ENCODE assay signal across 27 cellular contexts in the genomic region with DNA sequence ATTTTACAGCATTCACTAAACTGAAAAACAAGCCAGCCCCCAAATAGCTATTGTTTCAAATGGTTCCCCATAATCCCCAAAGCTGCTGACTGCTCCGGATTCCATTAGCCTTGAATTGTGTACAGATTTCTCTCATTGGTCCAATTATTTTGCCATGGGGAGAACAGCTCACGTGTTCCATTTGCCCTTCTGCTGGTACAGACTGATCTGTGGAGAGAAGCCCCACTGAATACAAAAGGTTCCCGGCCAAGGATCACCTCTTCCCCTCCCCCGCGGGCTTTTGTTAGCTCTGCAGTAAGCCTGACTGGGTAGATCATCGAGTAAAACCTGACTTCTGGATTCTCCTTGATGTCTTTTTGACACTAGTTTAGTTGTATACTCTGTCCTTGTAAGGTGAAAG. TPM values are rescaled to one million over a fixed set of nuclear protein-coding genes. Genes with fewer than 3 reads are reported as not detected.
A peak's percentile ranks its signal among the peaks of the same experiment; 100 is the strongest.
DNase-seq lines count a peak whose midpoint lies in the region; ATAC-seq, FAIRE-seq and TF ChIP-seq lines count a peak whose summit lies in the region.
"Had no signal": no experiment of that assay in that cellular context is flagged by ENCODE, and none has a peak within 500 bp of the region (broad histone marks: within the 10 kb centered on the region; RNA-seq: fewer than 3 reads in every experiment).

No MANE protein-coding gene starts in this region.

- H3K4me1 ChIP-seq in GM23338 (ENCODE audit: insufficient read depth) = peaks cover 19% of the 10 kb centered on the region
- peaks cover 0 to 4% of the 10 kb centered on the region in 2 donors for H3K4me1 ChIP-seq in kidney (ENCODE audit: control insufficient read depth in 1 of 2, insufficient read depth in 1 of 2, low read depth in 1 of 2, low read length in 2 of 2)
- no peaks in the 10 kb centered on the region for H3K4me1 ChIP-seq in right lobe of liver

- peaks cover under 1% of the 10 kb centered on the region; the same call in 1 of the 3 replicates for H3K36me3 Mint-ChIP-seq in GM23338 (ENCODE audit: low read depth)
- H3K36me3 Mint-ChIP-seq in osteocyte (ENCODE audit: unreplicated experiment) = peaks cover 17% of the 10 kb centered on the region

- H3K9me3 ChIP-seq in kidney (ENCODE audit: control insufficient read depth in 1 of 2, low read length in 2 of 2) (no peaks in the 10 kb centered on the region), right lobe of liver (no peaks in the 10 kb centered on the region)
- H3K9me3 ChIP-seq: A549; BLaER1 treated with 17β-estradiol and CSF1 and Interleukin-3, amounts not matched to agents 10 nM and 100 nM had no signal

- H3K4me3 Mint-ChIP-seq in GM23338 (no peak overlapping the region), osteocyte (ENCODE audit: unreplicated experiment) (no peak overlapping the region)
- H3K4me3 Mint-ChIP-seq: CD4-positive, alpha-beta T cell had no signal

- H3K4me1 Mint-ChIP-seq in GM23338 (peaks cover 27% of the 10 kb centered on the region), osteocyte (ENCODE audit: unreplicated experiment) (peaks cover 3% of the 10 kb centered on the region)

- peaks cover 4% of the 10 kb centered on the region; the same call in 1 of the 2 replicates for H3F3A ChIP-seq in GM23338 (replicated peaks; ENCODE audit: low read depth)

- no peaks in the 10 kb centered on the region for H4K20me1 ChIP-seq in GM23338 (replicated peaks; ENCODE audit: insufficient read depth)

- no peak for TF ChIP-seq POLR2A in right lobe of liver (IDR thresholded peaks at IDR 0.05)

- H2AFZ ChIP-seq in GM23338 = no peak overlapping the region

- no peaks in the 10 kb centered on the region for H3K79me2 ChIP-seq in GM23338 (replicated peaks; ENCODE audit: insufficient read depth)

- H3K27me3 ChIP-seq in GM23338 (ENCODE audit: insufficient read depth) (no peaks in the 10 kb centered on the region), right lobe of liver (no peaks in the 10 kb centered on the region)
- H3K27me3 ChIP-seq: BLaER1 treated with 17β-estradiol and CSF1 and Interleukin-3, amounts not matched to agents 10 nM and 100 nM had no signal

- peaks cover 6% of the 10 kb centered on the region for H3K27me3 Mint-ChIP-seq in GM23338 (ENCODE audit: insufficient read depth, low read depth, poor library complexity)
- H3K27me3 Mint-ChIP-seq in osteocyte (ENCODE audit: unreplicated experiment) = no peaks in the 10 kb centered on the region
- H3K27me3 Mint-ChIP-seq: CD4-positive, alpha-beta T cell had no signal

- H3K4me3 ChIP-seq in GM23338 (no peak overlapping the region), kidney (ENCODE audit: low read length in 2 of 2) (no peak overlapping the region), right lobe of liver (no peak overlapping the region)
- H3K4me3 ChIP-seq: A549; BLaER1 treated with 17β-estradiol and CSF1 and Interleukin-3, amounts not matched to agents 10 nM and 100 nM; GM12878 had no signal

- H3K27ac Mint-ChIP-seq in GM23338 = no peak overlapping the region
- H3K27ac Mint-ChIP-seq in osteocyte (ENCODE audit: unreplicated experiment) = no peak overlapping the region
- H3K27ac Mint-ChIP-seq: CD4-positive, alpha-beta T cell had no signal

- H3K36me3 ChIP-seq in GM23338 (ENCODE audit: insufficient read depth) = no peaks in the 10 kb centered on the region
- peaks cover 45 to 76% of the 10 kb centered on the region in 2 donors for H3K36me3 ChIP-seq in kidney (ENCODE audit: control insufficient read depth in 1 of 2, insufficient read depth in 2 of 2, low read length in 2 of 2)
- peaks cover 0 to 86% (median 52%) of the 10 kb centered on the region in 4 donors for H3K36me3 ChIP-seq in right lobe of liver

- no peaks in the 10 kb centered on the region for H3K9me3 Mint-ChIP-seq in GM23338
- no peaks in the 10 kb centered on the region for H3K9me3 Mint-ChIP-seq in osteocyte (ENCODE audit: unreplicated experiment)
- H3K9me3 Mint-ChIP-seq: CD4-positive, alpha-beta T cell had no signal

- no peaks in the 10 kb centered on the region for H3K9me2 ChIP-seq in GM23338 (ENCODE audit: insufficient read depth)

- DNase-seq in ELF-1 (ENCODE audit: low read depth, low spot score) (peak; percentile 33), GM23338 (ENCODE audit: low spot score) (peak; percentile 68), cerebellar cortex (ENCODE audit: low spot score) (peak; percentile 84), kidney (peak; percentile 7), dedifferentiated amniotic fluid mesenchymal stem cell (ENCODE audit: extremely low spot score) (no peak), osteocyte (ENCODE audit: extremely low spot score, unreplicated experiment) (no peak), right lobe of liver (no peak), NCI-H2107 (lab: John Stamatoyannopoulos, UW) (no peak)
- DNase-seq: AML-193; CD4-positive, alpha-beta T cell; DMS53; GDM1; NCI-H1048; NCI-H1417; NCI-H1694; NCI-H2029 treated with DMSO at 0.1 percent for 48 hours; NCI-H2227 treated with DMSO at 0.1 percent for 48 hours; NCI-H526 treated with DMSO at 0.1 percent for 48 hours; RPMI8226; SHP77 treated with DMSO at 0.1 percent for 48 hours had no signal

- intact Hi-C loops in kidney (cut with DNase I) (no loop called here), right lobe of liver (cut with DNase I) (no loop called here)

- TF ChIP-seq CTCF in GM23338 (conservative IDR thresholded peaks at IDR 0.05; ENCODE audit: low read depth in 2 of 2) (no peak), kidney (IDR thresholded peaks at IDR 0.05; ENCODE audit: borderline replicate concordance, extremely low read depth, insufficient read depth) (no peak), osteocyte (IDR thresholded peaks at IDR 0.05) (no peak), right lobe of liver (IDR thresholded peaks at IDR 0.05) (no peak)

- H3K9ac ChIP-seq in kidney (ENCODE audit: low read length in 2 of 2) = no peak overlapping the region
- H3K9ac ChIP-seq: BLaER1 treated with 17β-estradiol and CSF1 and Interleukin-3, amounts not matched to agents 10 nM and 100 nM had no signal

- peak overlapping the region; percentile 61 for H3K4me2 ChIP-seq in GM23338
- H3K4me2 ChIP-seq: A549; BLaER1 treated with 17β-estradiol and CSF1 and Interleukin-3, amounts not matched to agents 10 nM and 100 nM had no signal

- H3K27ac ChIP-seq in GM23338 (ENCODE audit: low read depth) = no peak overlapping the region
- H3K27ac ChIP-seq in kidney (ENCODE audit: low read depth in 2 of 2, low read length in 2 of 2) = no peak overlapping the region
- H3K27ac ChIP-seq in right lobe of liver = no peak overlapping the region
- H3K27ac ChIP-seq: A549; BLaER1 treated with 17β-estradiol and CSF1 and Interleukin-3, amounts not matched to agents 10 nM and 100 nM; HL-60 had no signal

- peak; percentile 62 for ATAC-seq in GM23338
- ATAC-seq in right lobe of liver = no peak
- ATAC-seq: A549, GM12878, HCT116 had no signal

- 56% methylated on average over 5 of the region's 6 CpGs for WGBS in right lobe of liver (ENCODE audit: insufficient coverage, low coverage, low lambda C conversion rate, missing lambda C conversion rate)

- no peak for FAIRE-seq in kidney (lab: Jason Lieb, UNC)
- FAIRE-seq: A549, D721Med, GM12878, H1 had no signal

RNA-seq across cellular contexts. Expression of a gene that starts 9.1 kb away (rescaled TPM):
- 34.1 and 39.4 TPM in 2 replicates for total RNA-seq in GM23338 (2014; rRNA removed; shearing (Covaris generic))
- polyA plus RNA-seq in GM23338 (2016; fragmentation: Nextera tagmentation; extraction: Ambion mirVana) (5.9 and 6.8 TPM in 2 replicates), kidney (ENCODE audit: insufficient read depth, low read depth, low replicate concordance) (24.8 TPM)
- total RNA-seq in kidney (15.7 TPM), osteocyte (9.8 and 10.1 TPM in 2 replicates), right lobe of liver (1 to 10 TPM; 1.7 to 6.2 (median 2.6) TPM)

RNA-seq across cellular contexts. Expression of a gene that starts 29.1 kb away (rescaled TPM):
- 14.6 and 15.4 TPM in 2 replicates for total RNA-seq in GM23338 (2014; rRNA removed; shearing (Covaris generic))
- polyA plus RNA-seq in GM23338 (2016; fragmentation: Nextera tagmentation; extraction: Ambion mirVana) (5.6 and 9.5 TPM in 2 replicates), kidney (ENCODE audit: insufficient read depth, low read depth, low replicate concordance) (20.7 TPM)
- total RNA-seq in kidney (44.5 TPM), osteocyte (18.2 and 18.6 TPM in 2 replicates), right lobe of liver (100 to 1,000 TPM in 1 of 6 experiments, 10 to 100 TPM in 5; 19.6 to 104 (median 31.5) TPM)

RNA-seq across cellular contexts. Expression of a gene that starts 30.7 kb away (rescaled TPM):
- total RNA-seq in GM23338 (2014; rRNA removed; shearing (Covaris generic)) = 1.1 TPM in 1 of 2 replicates, not detected in the other
- polyA plus RNA-seq in GM23338 (2016; fragmentation: Nextera tagmentation; extraction: Ambion mirVana) = not detected in 2 replicates
- total RNA-seq in kidney = 1.0 TPM
- polyA plus RNA-seq in kidney (ENCODE audit: insufficient read depth, low read depth, low replicate concordance) = 0.99 TPM
- total RNA-seq in osteocyte = 0.81 and 1.5 TPM in 2 replicates
- under 1 TPM in 3 of 6 experiments, not detected in 3; 0.40 to 0.90 (median 0.42) TPM for total RNA-seq in right lobe of liver

RNA-seq across cellular contexts. Expression of a gene that starts 41.3 kb away (rescaled TPM):
- 22.4 and 34.1 TPM in 2 replicates for total RNA-seq in GM23338 (2014; rRNA removed; shearing (Covaris generic))
- polyA plus RNA-seq in GM23338 (2016; fragmentation: Nextera tagmentation; extraction: Ambion mirVana) = 23.3 and 27.6 TPM in 2 replicates
- 38.4 TPM for total RNA-seq in kidney
- 46.0 TPM for polyA plus RNA-seq in kidney (ENCODE audit: insufficient read depth, low read depth, low replicate concordance)
- total RNA-seq in osteocyte = 24.5 and 24.8 TPM in 2 replicates
- 10 to 100 TPM; 17.9 to 36.7 (median 32.4) TPM for total RNA-seq in right lobe of liver

RNA-seq across cellular contexts. Expression of a gene that starts 46.1 kb away (rescaled TPM):
- total RNA-seq in GM23338 (2014; rRNA removed; shearing (Covaris generic)) = 74.5 and 107 TPM in 2 replicates
- polyA plus RNA-seq in GM23338 (2016; fragmentation: Nextera tagmentation; extraction: Ambion mirVana) (89.8 and 97.8 TPM in 2 replicates), kidney (ENCODE audit: insufficient read depth, low read depth, low replicate concordance) (29.8 TPM)
- total RNA-seq in kidney (13.1 TPM), osteocyte (not detected in 2 replicates), right lobe of liver (1 to 10 TPM in 5 of 6 experiments, under 1 TPM in 1; 0.43 to 3.5 (median 2.4) TPM)

Comparison
In these comparisons a context has a peak if more than half of its experiments do, and no peak if none do; other contexts are left out.
1. DNase-seq: peak in ELF-1 (single experiment), GM23338 (single experiment), cerebellar cortex (single experiment) and kidney (single experiment); none in dedifferentiated amniotic fluid mesenchymal stem cell (single experiment), osteocyte (single experiment), right lobe of liver (0 of 3) and NCI-H2107 (single experiment).